Comparison of ENCODE assay signal across 1 cellular context in genomic region chr2:98705333-98705617, GRCh38.
TF ChIP-seq lines count a peak whose summit lies in the region.

No MANE protein-coding gene starts in this region.

TF ChIP-seq in SK-N-SH treated with all-trans-retinoic acid at 6 μM for 48 hours, 23 proteins besides CTCF, POLR2A, EP300 and RAD21 (continued from another document):
- TF ChIP-seq, protein P1, sequence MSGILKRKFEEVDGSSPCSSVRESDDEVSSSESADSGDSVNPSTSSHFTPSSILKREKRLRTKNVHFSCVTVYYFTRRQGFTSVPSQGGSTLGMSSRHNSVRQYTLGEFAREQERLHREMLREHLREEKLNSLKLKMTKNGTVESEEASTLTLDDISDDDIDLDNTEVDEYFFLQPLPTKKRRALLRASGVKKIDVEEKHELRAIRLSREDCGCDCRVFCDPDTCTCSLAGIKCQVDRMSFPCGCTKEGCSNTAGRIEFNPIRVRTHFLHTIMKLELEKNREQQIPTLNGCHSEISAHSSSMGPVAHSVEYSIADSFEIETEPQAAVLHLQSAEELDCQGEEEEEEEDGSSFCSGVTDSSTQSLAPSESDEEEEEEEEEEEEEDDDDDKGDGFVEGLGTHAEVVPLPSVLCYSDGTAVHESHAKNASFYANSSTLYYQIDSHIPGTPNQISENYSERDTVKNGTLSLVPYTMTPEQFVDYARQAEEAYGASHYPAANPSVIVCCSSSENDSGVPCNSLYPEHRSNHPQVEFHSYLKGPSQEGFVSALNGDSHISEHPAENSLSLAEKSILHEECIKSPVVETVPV (CRISPR knock-in tag; IDR thresholded peaks at IDR 0.05), result no peak
- TF ChIP-seq PPARA (CRISPR knock-in tag; IDR thresholded peaks at IDR 0.05; ENCODE audit: borderline replicate concordance) (no peak), SNAI2 (CRISPR knock-in tag; IDR thresholded peaks at IDR 0.05) (no peak), ZNF565 (CRISPR knock-in tag; conservative IDR thresholded peaks at IDR 0.05; ENCODE audit: low read depth) (no peak), ZNF70 (CRISPR knock-in tag; IDR thresholded peaks at IDR 0.05) (no peak), GLIS3 (CRISPR knock-in tag; IDR thresholded peaks at IDR 0.05) (no peak), ARNTL (CRISPR knock-in tag; IDR thresholded peaks at IDR 0.05; ENCODE audit: borderline replicate concordance, low read depth) (no peak), BACH2 (CRISPR knock-in tag; IDR thresholded peaks at IDR 0.05; ENCODE audit: borderline replicate concordance) (no peak), PATZ1 (CRISPR knock-in tag; IDR thresholded peaks at IDR 0.05; ENCODE audit: borderline replicate concordance) (no peak)
- TF ChIP-seq, protein P2, sequence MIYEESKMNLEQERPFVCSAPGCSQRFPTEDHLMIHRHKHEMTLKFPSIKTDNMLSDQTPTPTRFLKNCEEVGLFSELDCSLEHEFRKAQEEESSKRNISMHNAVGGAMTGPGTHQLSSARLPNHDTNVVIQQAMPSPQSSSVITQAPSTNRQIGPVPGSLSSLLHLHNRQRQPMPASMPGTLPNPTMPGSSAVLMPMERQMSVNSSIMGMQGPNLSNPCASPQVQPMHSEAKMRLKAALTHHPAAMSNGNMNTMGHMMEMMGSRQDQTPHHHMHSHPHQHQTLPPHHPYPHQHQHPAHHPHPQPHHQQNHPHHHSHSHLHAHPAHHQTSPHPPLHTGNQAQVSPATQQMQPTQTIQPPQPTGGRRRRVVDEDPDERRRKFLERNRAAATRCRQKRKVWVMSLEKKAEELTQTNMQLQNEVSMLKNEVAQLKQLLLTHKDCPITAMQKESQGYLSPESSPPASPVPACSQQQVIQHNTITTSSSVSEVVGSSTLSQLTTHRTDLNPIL (CRISPR knock-in tag; IDR thresholded peaks at IDR 0.05; ENCODE audit: low read depth), result no peak
